10 cellular contexts compared by ENCODE assay signal in the genomic region with DNA sequence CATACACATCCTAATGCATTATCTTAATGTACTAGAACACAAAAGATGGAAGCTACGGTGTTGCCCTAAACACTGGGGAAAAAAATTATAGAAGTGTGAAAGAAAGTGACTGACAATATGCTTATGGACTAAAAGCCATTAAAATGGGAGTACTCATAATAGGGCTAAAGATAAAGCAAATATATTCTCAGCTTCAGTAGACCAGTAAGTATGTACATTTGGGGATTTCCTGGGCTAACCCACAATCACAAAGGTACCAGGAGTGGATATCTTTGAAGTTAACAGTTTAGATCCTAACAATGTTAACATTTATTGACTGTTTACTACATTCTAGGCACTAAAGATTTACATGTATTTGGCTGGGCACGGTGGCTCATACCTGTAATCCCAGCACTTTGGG. TPM values are rescaled to one million over a fixed set of nuclear protein-coding genes. Genes with fewer than 3 reads are reported as not detected.
DNase-seq lines count a peak whose midpoint lies in the region; ATAC-seq lines count a peak whose summit lies in the region.
"Had no signal": no experiment of that assay in that cellular context is flagged by ENCODE, and none has a peak within 500 bp of the region (broad histone marks: within the 10 kb centered on the region; RNA-seq: fewer than 3 reads in every experiment).

No MANE protein-coding gene starts in this region.

- no peaks in the 10 kb centered on the region for H3K27me3 Mint-ChIP-seq in activated naive CD4-positive, alpha-beta T cell treated with anti-CD3 and anti-CD28 coated beads, Interleukin-2, amount 50 U/mL, for 24 hours
- no peaks in the 10 kb centered on the region for H3K27me3 Mint-ChIP-seq in T-helper 17 cell

- no peak for DNase-seq in activated naive CD4-positive, alpha-beta T cell treated with anti-CD3 and anti-CD28 coated beads, Interleukin-2, amount 50 U/mL, for 72 hours (ENCODE audit: low spot score in 2 of 2)
- DNase-seq in T-helper 17 cell (no peak), NOMO-1 treated with dmso at 0.1 percent for 144 hours (lab: John Stamatoyannopoulos, UW; ENCODE audit: unreplicated experiment) (no peak), Right ventricle myocardium inferior (ENCODE audit: missing footprints) (no peak)
- DNase-seq: 8988T had no signal

- H3K4me1 Mint-ChIP-seq in activated naive CD4-positive, alpha-beta T cell treated with anti-CD3 and anti-CD28 coated beads, Interleukin-2, amount 50 U/mL, for 24 hours, result peaks cover 33% of the 10 kb centered on the region
- peaks cover 6% of the 10 kb centered on the region for H3K4me1 Mint-ChIP-seq in T-helper 17 cell

- intact Hi-C loops in Right ventricle myocardium inferior (cut with DNase I), result no loop called here

- H3K4me3 Mint-ChIP-seq in activated naive CD4-positive, alpha-beta T cell treated with anti-CD3 and anti-CD28 coated beads, Interleukin-2, amount 50 U/mL, for 24 hours, result no peak overlapping the region
- no peak overlapping the region for H3K4me3 Mint-ChIP-seq in T-helper 17 cell

- H3K36me3 Mint-ChIP-seq in activated naive CD4-positive, alpha-beta T cell treated with anti-CD3 and anti-CD28 coated beads, Interleukin-2, amount 50 U/mL, for 24 hours, result peaks cover 33% of the 10 kb centered on the region
- H3K36me3 Mint-ChIP-seq in activated naive CD4-positive, alpha-beta T cell treated with anti-CD3 and anti-CD28 coated beads, Interleukin-2, amount 50 U/mL, for 72 hours, result peaks cover 13 to 16% of the 10 kb centered on the region in 2 donors
- peaks cover 4% of the 10 kb centered on the region for H3K36me3 Mint-ChIP-seq in T-helper 17 cell (ENCODE audit: low read depth)

- H3K27ac Mint-ChIP-seq in activated naive CD4-positive, alpha-beta T cell treated with anti-CD3 and anti-CD28 coated beads, Interleukin-2, amount 50 U/mL, for 24 hours, result peak overlapping the region; percentile 55
- H3K27ac Mint-ChIP-seq in activated naive CD4-positive, alpha-beta T cell treated with anti-CD3 and anti-CD28 coated beads, Interleukin-2, amount 50 U/mL, for 72 hours, result no peak overlapping the region
- H3K27ac Mint-ChIP-seq in T-helper 17 cell, result no peak overlapping the region

- no peak for ATAC-seq in activated naive CD4-positive, alpha-beta T cell treated with anti-CD3 and anti-CD28 coated beads, Interleukin-2, amount 50 U/mL, for 72 hours
- peak; percentile 28 for ATAC-seq in T-helper 17 cell
- no peak for ATAC-seq in Right ventricle myocardium inferior
- ATAC-seq in HG02938 (IDR thresholded peaks at IDR 0.05; ENCODE audit: unreplicated experiment), result no peak

- no peaks in the 10 kb centered on the region for H3K9me3 ChIP-seq in T-helper 17 cell (ENCODE audit: control insufficient read depth, low read length, poor library complexity, severe bottlenecking)

- H3K27ac ChIP-seq in cingulate gyrus (ENCODE audit: low read depth, low read length) (peak overlapping the region; percentile 30), temporal lobe (ENCODE audit: low read depth, low read length) (peak overlapping the region; percentile 74)
- H3K27ac ChIP-seq: BLaER1 had no signal

- peaks cover 10% of the 10 kb centered on the region for H3K9me3 Mint-ChIP-seq in activated naive CD4-positive, alpha-beta T cell treated with anti-CD3 and anti-CD28 coated beads, Interleukin-2, amount 50 U/mL, for 24 hours
- peaks cover 5 to 11% of the 10 kb centered on the region in 2 donors for H3K9me3 Mint-ChIP-seq in activated naive CD4-positive, alpha-beta T cell treated with anti-CD3 and anti-CD28 coated beads, Interleukin-2, amount 50 U/mL, for 72 hours

RNA-seq across cellular contexts. Expression of a gene that starts 36.9 kb away (rescaled TPM):
- 10 to 100 TPM; 56.9 to 61.0 TPM for total RNA-seq in activated naive CD4-positive, alpha-beta T cell treated with anti-CD3 and anti-CD28 coated beads, Interleukin-2, amount 50 U/mL, for 72 hours
- total RNA-seq in T-helper 17 cell, result 100 to 1,000 TPM; 314 to 339 TPM
- total RNA-seq in temporal lobe, result 0.98 TPM
- 8.5 TPM for total RNA-seq in Right ventricle myocardium inferior

RNA-seq across cellular contexts. Expression of a gene that starts 39.2 kb away (rescaled TPM):
- 10 to 100 TPM; 22.2 to 22.5 TPM for total RNA-seq in activated naive CD4-positive, alpha-beta T cell treated with anti-CD3 and anti-CD28 coated beads, Interleukin-2, amount 50 U/mL, for 72 hours
- total RNA-seq in T-helper 17 cell (10 to 100 TPM in 1 of 2 donors, 1 to 10 TPM in 1; 7.3 to 11.9 TPM), temporal lobe (47.9 TPM), Right ventricle myocardium inferior (19.3 TPM)

Comparison
In these comparisons a context has a peak if more than half of its experiments do, and no peak if none do; other contexts are left out.
1. RNA of a gene that starts 36.9 kb away (total RNA-seq): 314 to 339 TPM in T-helper 17 cell; 56.9 to 61.0 TPM in activated naive CD4-positive, alpha-beta T cell treated with anti-CD3 and anti-CD28 coated beads, Interleukin-2, amount 50 U/mL, for 72 hours, 8.5 TPM in Right ventricle myocardium inferior (single experiment) and 0.98 TPM in temporal lobe (single experiment); every median in the first group is over 4 times any median in the second.